ENCODE assay signal across 13 cellular contexts in the genomic region with DNA sequence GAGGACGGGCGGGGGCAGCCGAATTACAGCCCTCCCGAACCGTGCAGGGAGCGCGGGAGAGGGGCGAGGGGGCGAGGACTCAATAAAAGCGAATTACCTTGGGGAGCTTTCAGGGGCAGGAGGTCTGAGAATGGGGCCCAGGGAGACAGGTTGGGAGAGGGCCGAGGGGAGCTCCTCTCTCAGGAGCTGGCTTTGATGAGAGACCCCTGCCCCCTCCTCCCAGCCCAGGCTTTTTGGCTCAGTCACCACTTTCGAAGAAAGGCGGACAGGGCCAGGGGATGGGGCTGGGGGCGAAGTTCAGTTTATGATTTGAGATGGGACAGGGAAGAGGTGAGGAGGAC. TPM values are rescaled to one million over a fixed set of nuclear protein-coding genes. Genes with fewer than 3 reads are reported as not detected.
DNase-seq lines count a peak whose midpoint lies in the region; ATAC-seq and TF ChIP-seq lines count a peak whose summit lies in the region.
"Had no signal": no experiment of that assay in that cellular context is flagged by ENCODE, and none has a peak within 500 bp of the region (broad histone marks: within the 10 kb centered on the region; RNA-seq: fewer than 3 reads in every experiment).

No MANE protein-coding gene starts in this region.

- H3K9me3 ChIP-seq in right cardiac atrium (ENCODE audit: control insufficient read depth, low read length) (no peaks in the 10 kb centered on the region), breast epithelium (no peaks in the 10 kb centered on the region), uterus (no peaks in the 10 kb centered on the region)
- H3K9me3 ChIP-seq: body of pancreas, mucosa of descending colon had no signal

- no peak overlapping the region for H3K27ac ChIP-seq in right cardiac atrium (ENCODE audit: low read length)
- peak overlapping the region; percentile 94 to 95 for H3K27ac ChIP-seq in breast epithelium
- peak overlapping the region in 1 of 2 donors; percentile 49 for H3K27ac ChIP-seq in uterus
- H3K27ac ChIP-seq: body of pancreas had no signal

- no peak for ATAC-seq in right cardiac atrium
- ATAC-seq: mucosa of descending colon, WTC11 had no signal

- H3K4me3 Mint-ChIP-seq in nephron (peak overlapping the region; percentile 95 to 99 (median 96)), glutamatergic neuron (ENCODE audit: unreplicated experiment) (no peak overlapping the region)

- H3K4me1 Mint-ChIP-seq in nephron (peaks cover 65% of the 10 kb centered on the region), glutamatergic neuron (ENCODE audit: low read depth, unreplicated experiment) (no peaks in the 10 kb centered on the region)

- DNase-seq in right cardiac atrium (no peak), cardiac septum (ENCODE audit: low spot score) (no peak), breast epithelium (ENCODE audit: low spot score in 2 of 2) (no peak), uterus (no peak), SK-N-DZ (ENCODE audit: low spot score) (no peak), NAMALWA (ENCODE audit: low spot score) (no peak), glutamatergic neuron (no peak)
- DNase-seq: H9, NCI-H146 had no signal

- 12% methylated on average over 14 of the region's 14 CpGs for WGBS in right cardiac atrium

- H3K9me3 Mint-ChIP-seq in nephron (no peaks in the 10 kb centered on the region), glutamatergic neuron (ENCODE audit: unreplicated experiment) (peaks cover 10% of the 10 kb centered on the region)
- H3K9me3 Mint-ChIP-seq: WTC11 had no signal

- peak overlapping the region; percentile 13 for H3K4me3 ChIP-seq in right cardiac atrium (ENCODE audit: low read length)
- peak overlapping the region; percentile 71 to 96 (median 82) for H3K4me3 ChIP-seq in breast epithelium
- H3K4me3 ChIP-seq in uterus = peak overlapping the region; percentile 10 to 48
- H3K4me3 ChIP-seq: body of pancreas, mucosa of descending colon had no signal

- H3K27me3 Mint-ChIP-seq in nephron (ENCODE audit: low read depth) = peaks cover 41% of the 10 kb centered on the region
- peaks cover 55% of the 10 kb centered on the region for H3K27me3 Mint-ChIP-seq in glutamatergic neuron (ENCODE audit: unreplicated experiment)

- H3K4me1 ChIP-seq in right cardiac atrium (ENCODE audit: control insufficient read depth, insufficient read depth, low read length) (no peaks in the 10 kb centered on the region), breast epithelium (no peaks in the 10 kb centered on the region), uterus (peaks cover 0 to 5% of the 10 kb centered on the region in 2 donors)

- peaks cover 24% of the 10 kb centered on the region for H3K36me3 Mint-ChIP-seq in nephron (ENCODE audit: low read depth)
- no peaks in the 10 kb centered on the region for H3K36me3 Mint-ChIP-seq in glutamatergic neuron (ENCODE audit: unreplicated experiment)
- H3K36me3 Mint-ChIP-seq: WTC11 had no signal

- intact Hi-C loops in right cardiac atrium (cut with DNase I) = no loop called here
- intact Hi-C loops in cardiac septum (cut with DNase I) = no loop called here
- intact Hi-C loops in breast epithelium (cut with DNase I; ENCODE audit: low total_unique reads) = loop anchor here (10.0 kb wide), 2 partner anchors 204 to 1964 kb away; partner anchors contain the start of genes CDK2 and PMEL
- intact Hi-C loops in uterus (cut with DNase I; ENCODE audit: low total_unique reads) = no loop called here

- peak overlapping the region; percentile 95 to 100 (median 100) for H3K27ac Mint-ChIP-seq in nephron
- H3K27ac Mint-ChIP-seq in glutamatergic neuron (ENCODE audit: unreplicated experiment) = no peak overlapping the region
- H3K27ac Mint-ChIP-seq: H9, WTC11 had no signal

- TF ChIP-seq POLR2A in breast epithelium (IDR thresholded peaks at IDR 0.05) (no peak), uterus (IDR thresholded peaks at IDR 0.05) (no peak)

- H3K27me3 ChIP-seq in right cardiac atrium (ENCODE audit: control insufficient read depth, insufficient read depth) (no peaks in the 10 kb centered on the region), breast epithelium (peaks cover 0 to 12% of the 10 kb centered on the region in 2 donors), uterus (peaks cover 27 to 53% of the 10 kb centered on the region in 2 donors)

- H3K36me3 ChIP-seq in breast epithelium = no peaks in the 10 kb centered on the region
- H3K36me3 ChIP-seq in uterus = no peaks in the 10 kb centered on the region

- TF ChIP-seq CTCF in breast epithelium (IDR thresholded peaks at IDR 0.05) (no peak), nephron (IDR thresholded peaks at IDR 0.05; ENCODE audit: unreplicated experiment in 3 of 3) (no peak), uterus (IDR thresholded peaks at IDR 0.05) (no peak), glutamatergic neuron (IDR thresholded peaks at IDR 0.05; ENCODE audit: partially characterized antibody, unreplicated experiment) (no peak)

RNA-seq across cellular contexts. Expression of gene HOXC9, which starts 0.8 kb away (rescaled TPM):
- total RNA-seq in right cardiac atrium = under 1 TPM in 1 of 4 donors, not detected in 3; 0.15 TPM
- polyA plus RNA-seq in right cardiac atrium = not detected
- total RNA-seq in cardiac septum = not detected
- 10 to 100 TPM in 1 of 3 donors, 1 to 10 TPM in 2; 3.8 to 16.8 (median 4.6) TPM for total RNA-seq in breast epithelium
- total RNA-seq in uterus = 1 to 10 TPM in 3 of 4 donors, not detected in 1; 1.5 to 7.8 (median 1.7) TPM
- polyA plus RNA-seq in SK-N-DZ (2014; cell fraction: cytosol; rRNA removed) = 1.4 TPM in 1 of 2 replicates, not detected in the other
- polyA plus RNA-seq in SK-N-DZ (2014; cell fraction: nucleus; rRNA removed) = 0.25 TPM in 1 of 2 replicates, not detected in the other
- not detected for total RNA-seq in glutamatergic neuron (ENCODE audit: unreplicated experiment)
- total RNA-seq: body of pancreas, H9, mucosa of descending colon, WTC11 had no signal

RNA-seq across cellular contexts. Expression of gene HOXC8, which starts 8.0 kb away (rescaled TPM):
- total RNA-seq in right cardiac atrium (not detected), cardiac septum (not detected), breast epithelium (1 to 10 TPM in 2 of 3 donors, under 1 TPM in 1; 0.73 to 5.4 (median 2.0) TPM), uterus (1 to 10 TPM in 1 of 4 donors, under 1 TPM in 2, not detected in 1; 0.29 to 7.2 (median 0.35) TPM), glutamatergic neuron (ENCODE audit: unreplicated experiment) (not detected)
- not detected for polyA plus RNA-seq in right cardiac atrium
- polyA plus RNA-seq in SK-N-DZ (2014; cell fraction: cytosol; rRNA removed) = not detected in 2 replicates
- not detected in 2 replicates for polyA plus RNA-seq in SK-N-DZ (2014; cell fraction: nucleus; rRNA removed)
- total RNA-seq: body of pancreas, H9, mucosa of descending colon, WTC11 had no signal

RNA-seq across cellular contexts. Expression of gene HOXC10, which starts 15.8 kb away (rescaled TPM):
- not detected for total RNA-seq in right cardiac atrium
- not detected for polyA plus RNA-seq in right cardiac atrium
- total RNA-seq in cardiac septum = not detected
- 10 to 100 TPM in 1 of 3 donors, 1 to 10 TPM in 2; 2.0 to 10.9 (median 4.3) TPM for total RNA-seq in breast epithelium
- total RNA-seq in uterus = 10 to 100 TPM in 1 of 4 donors, 1 to 10 TPM in 2, not detected in 1; 1.3 to 12.4 (median 3.2) TPM
- not detected in 2 replicates for polyA plus RNA-seq in SK-N-DZ (2014; cell fraction: cytosol; rRNA removed)
- not detected in 2 replicates for polyA plus RNA-seq in SK-N-DZ (2014; cell fraction: nucleus; rRNA removed)
- total RNA-seq in glutamatergic neuron (ENCODE audit: unreplicated experiment) = not detected
- total RNA-seq: body of pancreas, H9, mucosa of descending colon, WTC11 had no signal

RNA-seq across cellular contexts. Expression of gene HOTAIR, which starts 26.0 kb away (rescaled TPM):
- total RNA-seq in right cardiac atrium (not detected), cardiac septum (not detected), breast epithelium (1 to 10 TPM in 1 of 3 donors, under 1 TPM in 1, not detected in 1; 0.73 to 1.3 TPM), uterus (1 to 10 TPM in 3 of 4 donors, not detected in 1; 1.2 to 4.1 (median 2.1) TPM), glutamatergic neuron (ENCODE audit: unreplicated experiment) (not detected)
- polyA plus RNA-seq in right cardiac atrium = not detected
- not detected in 2 replicates for polyA plus RNA-seq in SK-N-DZ (2014; cell fraction: cytosol; rRNA removed)
- polyA plus RNA-seq in SK-N-DZ (2014; cell fraction: nucleus; rRNA removed) = 0.13 TPM in 1 of 2 replicates, not detected in the other
- total RNA-seq: body of pancreas, H9, mucosa of descending colon, WTC11 had no signal

RNA-seq across cellular contexts. Expression of gene HOXC6, which starts 27.5 kb away (rescaled TPM):
- total RNA-seq in right cardiac atrium (under 1 TPM in 3 of 4 donors, not detected in 1; 0.34 to 0.65 (median 0.42) TPM), cardiac septum (0.43 TPM), breast epithelium (1 to 10 TPM; 3.3 to 4.1 (median 4.0) TPM), uterus (10 to 100 TPM in 1 of 4 donors, 1 to 10 TPM in 2, not detected in 1; 1.2 to 20.4 (median 2.1) TPM), glutamatergic neuron (ENCODE audit: unreplicated experiment) (0.32 TPM)
- polyA plus RNA-seq in right cardiac atrium = 0.48 TPM
- polyA plus RNA-seq in SK-N-DZ (2014; cell fraction: cytosol; rRNA removed) = 0.68 and 0.74 TPM in 2 replicates
- polyA plus RNA-seq in SK-N-DZ (2014; cell fraction: nucleus; rRNA removed) = 0.87 TPM in 1 of 2 replicates, not detected in the other
- total RNA-seq: body of pancreas, H9, WTC11 had no signal

Comparison
In these comparisons a context has a peak if more than half of its experiments do, and no peak if none do; other contexts are left out.
1. H3K4me3 ChIP-seq: peak in every context shown above with its lines; median percentile 82 in breast epithelium; 29 in uterus; 13 in right cardiac atrium.